ENCODE assay signal across 27 cellular contexts in genomic region chr6:151835396-151835795, GRCh38. TPM values are rescaled to one million over a fixed set of nuclear protein-coding genes. Genes with fewer than 3 reads are reported as not detected.
"Had no signal": no experiment of that assay in that cellular context is flagged by ENCODE, and none has a peak within 500 bp of the region (broad histone marks: within the 10 kb centered on the region; RNA-seq: fewer than 3 reads in every experiment).

No MANE protein-coding gene starts in this region.

- H3K9me3 Mint-ChIP-seq: mesothelial cell of epicardium had no signal

- FAIRE-seq: endometrium, islet of Langerhans, keratinocyte had no signal

- H3K4me1 ChIP-seq: colonic mucosa, esophagus squamous epithelium, heart right ventricle, left lung, lower lobe of right lung had no signal

- H3K4me3 ChIP-seq: colonic mucosa, esophagus squamous epithelium, gastrocnemius medialis, heart right ventricle, left lung, lower lobe of right lung, mucosa of descending colon had no signal

- H3K27me3 ChIP-seq: colonic mucosa, esophagus squamous epithelium, gastrocnemius medialis, left lung had no signal

- H3K4me3 Mint-ChIP-seq: dendritic cell treated with granulocyte-macrophage colony-stimulating factor and Interleukin-4, amounts not matched to agents 40 ng/mL and 50 ng/mL, for 4 days; mesothelial cell of epicardium had no signal

- H3K36me3 Mint-ChIP-seq: mesothelial cell of epicardium had no signal

- H3K4me1 Mint-ChIP-seq: mesothelial cell of epicardium had no signal

- H3K27ac Mint-ChIP-seq: dendritic cell treated with granulocyte-macrophage colony-stimulating factor and Interleukin-4, amounts not matched to agents 40 ng/mL and 50 ng/mL, for 4 days; mesothelial cell of epicardium had no signal

- ATAC-seq: esophagus mucosa, gastrocnemius medialis, heart right ventricle, left cardiac atrium, left lung, left ventricle myocardium superior, lower lobe of right lung, mucosa of descending colon had no signal

- H3K27ac ChIP-seq: colonic mucosa, epithelial cell of prostate, esophagus squamous epithelium, gastrocnemius medialis, heart right ventricle, left lung, lower lobe of right lung had no signal

- H3K27me3 Mint-ChIP-seq: dendritic cell treated with granulocyte-macrophage colony-stimulating factor and Interleukin-4, amounts not matched to agents 40 ng/mL and 50 ng/mL, for 4 days had no signal

- H3K36me3 ChIP-seq: colonic mucosa, esophagus squamous epithelium, gastrocnemius medialis, heart right ventricle, left lung, lower lobe of right lung had no signal

- H3K9me3 ChIP-seq: colonic mucosa, esophagus squamous epithelium, gastrocnemius medialis, heart right ventricle, left lung, lower lobe of right lung, mucosa of descending colon had no signal

- DNase-seq: colonic mucosa; cortex of kidney; effector CD8-positive, alpha-beta T cell; erythroblast; esophagus squamous epithelium; foreskin fibroblast; foreskin melanocyte; gastrocnemius medialis; glutamatergic neuron; heart right ventricle; hippocampal formation; left cardiac atrium; left lung; left ventricle myocardium superior; lower lobe of right lung; mesenchymal stem cell; mucosa of descending colon had no signal

RNA-seq across cellular contexts. Expression of gene ESR1, which starts 27.9 kb away (rescaled TPM):
- total RNA-seq: dermis microvascular lymphatic vessel endothelial cell, glomerular endothelial cell, kidney epithelial cell, mesothelial cell of epicardium had no signal
